8 cellular contexts compared by ENCODE assay signal in genomic region chr4:5051210-5051691, GRCh38. TPM values are rescaled to one million over a fixed set of nuclear protein-coding genes. Genes with fewer than 3 reads are reported as not detected.
DNase-seq lines count a peak whose midpoint lies in the region; ATAC-seq and TF ChIP-seq lines count a peak whose summit lies in the region.

Gene STK32B (plus strand): TSS chr4:5051480.

- H3K9me3 Mint-ChIP-seq in activated CD8-positive, alpha-beta memory T cell treated with anti-CD3 and anti-CD28 coated beads, Interleukin-2, amount 10 ng/mL, durations not matched to agents 7 days and 5 days (ENCODE audit: low read depth) = no peaks in the 10 kb centered on the region
- H3K9me3 Mint-ChIP-seq in neural crest cell = peaks cover under 1% of the 10 kb centered on the region

- DNase-seq in DMS53 treated with DMSO at 0.1 percent for 48 hours (lab: John Stamatoyannopoulos, UW; ENCODE audit: unreplicated experiment) (peak; percentile 75), HUDEP-2 (lab: John Stamatoyannopoulos, UW; ENCODE audit: unreplicated experiment in 76 of 76) (peak in 62 of 76 experiments; percentile 2 to 82 (median 60)), foreskin melanocyte (peak; percentile 88), neural crest cell (ENCODE audit: low read depth, low spot score) (peak; percentile 60), midbrain (lab: John Stamatoyannopoulos, UW) (no peak), cerebellar nuclear complex (lab: John Stamatoyannopoulos, UW) (no peak)
- DNase-seq in activated CD8-positive, alpha-beta memory T cell treated with anti-CD3 and anti-CD28 coated beads, Interleukin-2, amount 10 ng/mL, durations not matched to agents 7 days and 5 days = peak; percentile 48

- ATAC-seq in activated CD8-positive, alpha-beta memory T cell treated with anti-CD3 and anti-CD28 coated beads, Interleukin-2, amount 10 ng/mL, durations not matched to agents 7 days and 5 days = peak; percentile 63
- ATAC-seq in HG03159 (IDR thresholded peaks at IDR 0.05; ENCODE audit: unreplicated experiment) = no peak

- peak within 1 kb of the TSS; percentile 48 for H3K4me3 Mint-ChIP-seq in activated CD8-positive, alpha-beta memory T cell treated with anti-CD3 and anti-CD28 coated beads, Interleukin-2, amount 10 ng/mL, durations not matched to agents 7 days and 5 days
- peak within 1 kb of the TSS; percentile 87 for H3K4me3 Mint-ChIP-seq in neural crest cell

- H3K27ac Mint-ChIP-seq in activated CD8-positive, alpha-beta memory T cell treated with anti-CD3 and anti-CD28 coated beads, Interleukin-2, amount 10 ng/mL, durations not matched to agents 7 days and 5 days = no peak within 1 kb of the TSS
- H3K27ac Mint-ChIP-seq in neural crest cell (ENCODE audit: unreplicated experiment) = peak within 1 kb of the TSS; percentile 83

- H3K36me3 Mint-ChIP-seq in activated CD8-positive, alpha-beta memory T cell treated with anti-CD3 and anti-CD28 coated beads, Interleukin-2, amount 10 ng/mL, durations not matched to agents 7 days and 5 days = no peaks in the 10 kb centered on the region
- no peaks in the 10 kb centered on the region for H3K36me3 Mint-ChIP-seq in neural crest cell (ENCODE audit: low read depth)

- CTCF ChIA-PET in activated CD8-positive, alpha-beta memory T cell treated with anti-CD3 and anti-CD28 coated beads, Interleukin-2, amount 10 ng/mL, durations not matched to agents 7 days and 5 days (lab: Charles Lee) = no interaction called here

- no peak for TF ChIP-seq CTCF in neural crest cell (conservative IDR thresholded peaks at IDR 0.05)

- H3K27me3 Mint-ChIP-seq in activated CD8-positive, alpha-beta memory T cell treated with anti-CD3 and anti-CD28 coated beads, Interleukin-2, amount 10 ng/mL, durations not matched to agents 7 days and 5 days = peaks cover 49% of the 10 kb centered on the region
- H3K27me3 Mint-ChIP-seq in neural crest cell (ENCODE audit: low read depth) = peaks cover 27% of the 10 kb centered on the region

- H3K4me1 Mint-ChIP-seq in activated CD8-positive, alpha-beta memory T cell treated with anti-CD3 and anti-CD28 coated beads, Interleukin-2, amount 10 ng/mL, durations not matched to agents 7 days and 5 days = peaks cover 7% of the 10 kb centered on the region
- H3K4me1 Mint-ChIP-seq in neural crest cell = peaks cover 12% of the 10 kb centered on the region

RNA-seq across cellular contexts. Expression of gene STK32B, which starts in this region (rescaled TPM):
- not detected for total RNA-seq in activated CD8-positive, alpha-beta memory T cell treated with anti-CD3 and anti-CD28 coated beads, Interleukin-2, amount 10 ng/mL, durations not matched to agents 7 days and 5 days
- 3.4 and 3.5 TPM in 2 replicates for total RNA-seq in neural crest cell

Comparison
In these comparisons a context has a peak if more than half of its experiments do, and no peak if none do; other contexts are left out.
1. Peak in DNase-seq and ATAC-seq in activated CD8-positive, alpha-beta memory T cell treated with anti-CD3 and anti-CD28 coated beads, Interleukin-2, amount 10 ng/mL, durations not matched to agents 7 days and 5 days; RNA of the gene not detected or under 1 TPM.
2. DNase-seq: peak in DMS53 treated with DMSO at 0.1 percent for 48 hours (single experiment), HUDEP-2 (62 of 76), foreskin melanocyte (single experiment) and neural crest cell (single experiment); none in midbrain (single experiment) and cerebellar nuclear complex (0 of 2).